ENCODE assay signal across 6 cellular contexts in the genomic region with DNA sequence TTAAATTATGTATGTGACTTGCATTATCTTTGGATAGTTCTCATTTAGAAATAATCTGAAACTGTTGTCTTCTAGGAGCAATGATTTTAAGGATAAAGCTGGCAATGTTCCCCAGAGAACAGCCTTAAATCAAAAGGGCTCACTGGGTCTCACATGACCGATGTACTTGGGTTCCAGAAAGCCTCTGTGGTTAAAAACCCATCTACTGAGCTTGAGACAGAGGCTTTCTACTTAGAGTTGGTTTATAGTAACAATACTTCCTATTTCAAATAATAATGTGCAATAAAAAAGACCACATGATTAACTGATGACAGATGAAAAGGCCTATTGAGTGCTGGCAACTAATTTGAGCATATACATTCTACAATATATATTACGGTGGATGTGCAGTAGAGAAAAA.
"Had no signal": no experiment of that assay in that cellular context is flagged by ENCODE, and none has a peak within 500 bp of the region (broad histone marks: within the 10 kb centered on the region; RNA-seq: fewer than 3 reads in every experiment).

No MANE protein-coding gene starts in this region.

- H3K27me3 Mint-ChIP-seq: IgD-negative memory B cell had no signal

- H3K27ac Mint-ChIP-seq: IgD-negative memory B cell had no signal

- DNase-seq: IMR-90, KBM-7, KG1 had no signal

- H3K4me3 Mint-ChIP-seq: IgD-negative memory B cell had no signal

- ATAC-seq: HepG2, K562 had no signal

- H3K36me3 Mint-ChIP-seq: IgD-negative memory B cell had no signal
